18 cellular contexts compared by ENCODE assay signal in genomic region chr9:132199056-132199455, GRCh38. TPM values are rescaled to one million over a fixed set of nuclear protein-coding genes. Genes with fewer than 3 reads are reported as not detected.
A peak's percentile ranks its signal among the peaks of the same experiment; 100 is the strongest.
DNase-seq lines count a peak whose midpoint lies in the region; ATAC-seq and TF ChIP-seq lines count a peak whose summit lies in the region.
"Had no signal": no experiment of that assay in that cellular context is flagged by ENCODE, and none has a peak within 500 bp of the region (broad histone marks: within the 10 kb centered on the region; RNA-seq: fewer than 3 reads in every experiment).

No MANE protein-coding gene starts in this region.

- BruUV-seq in mammary epithelial cell (replicated peaks; lab: Mats Ljungman, UMichigan) (no TSS peak), MCF 10A (replicated peaks; lab: Mats Ljungman, UMichigan) (no TSS peak)

- no peak overlapping the region for H3K27ac Mint-ChIP-seq in MCF 10A (ENCODE audit: low read depth, unreplicated experiment)
- H3K27ac Mint-ChIP-seq: B cell; CD4-positive, CD25-positive, alpha-beta regulatory T cell; CD8-positive, alpha-beta T cell; HFFc6 had no signal

- WGBS in mammary epithelial cell (ENCODE audit: low coverage, missing lambda C conversion rate), result 83% methylated on average over 4 of the region's 4 CpGs

- ATAC-seq in foreskin keratinocyte, result peak; percentile 23
- ATAC-seq: CD8-positive, alpha-beta T cell had no signal

- peaks cover 48% of the 10 kb centered on the region for H3K27me3 Mint-ChIP-seq in MCF 10A (ENCODE audit: insufficient read depth, unreplicated experiment)

- H3K4me3 ChIP-seq in mammary epithelial cell (replicated peaks in 1 of 3; ENCODE audit: insufficient read depth in 1 of 3, low read depth in 2 of 3, low read length in 3 of 3), result no peak overlapping the region
- H3K4me3 ChIP-seq: BLaER1, HAP-1 had no signal

- H3K27ac ChIP-seq in mammary epithelial cell (ENCODE audit: insufficient read depth, low read depth, low read length) (no peak overlapping the region), foreskin keratinocyte (no peak overlapping the region)
- H3K27ac ChIP-seq: 22Rv1, BLaER1, C4-2B had no signal

- no peaks in the 10 kb centered on the region for H3K4me1 ChIP-seq in mammary epithelial cell (ENCODE audit: insufficient read depth, low read length)
- H3K4me1 ChIP-seq in foreskin keratinocyte, result no peaks in the 10 kb centered on the region
- H3K4me1 ChIP-seq: Caco-2, HAP-1 had no signal

- H3K79me2 ChIP-seq in mammary epithelial cell (ENCODE audit: insufficient read depth, low read length), result no peaks in the 10 kb centered on the region

- CTCF ChIA-PET in mammary epithelial cell (lab: Charles Lee; ENCODE audit: low non-redundant PET) (no interaction called here), MCF 10A (lab: Yijun Ruan, JAX) (no interaction called here)

- in situ Hi-C loops in mammary epithelial cell (cut with MboI; ENCODE audit: low sequenced_read_pairs in 2 of 2), result no loop called here

- H3K4me3 Mint-ChIP-seq in MCF 10A (ENCODE audit: unreplicated experiment), result no peak overlapping the region
- H3K4me3 Mint-ChIP-seq: B cell; CD4-positive, CD25-positive, alpha-beta regulatory T cell; CD8-positive, alpha-beta T cell; HFFc6 had no signal

- no peaks in the 10 kb centered on the region for H3K36me3 ChIP-seq in mammary epithelial cell (ENCODE audit: insufficient read depth, low read length)
- H3K36me3 ChIP-seq: HAP-1 had no signal

- no peak overlapping the region for H3K9ac ChIP-seq in mammary epithelial cell (ENCODE audit: insufficient read depth, low read length)
- H3K9ac ChIP-seq: BLaER1 had no signal

- H2AFZ ChIP-seq in mammary epithelial cell (ENCODE audit: low read depth, low read length), result no peak overlapping the region

- dilution Hi-C loops in mammary epithelial cell (cut with HindIII; ENCODE audit: low sequenced_read_pairs), result loop anchor here (5.0 kb wide), 1 partner anchor 38 kb away; no protein-coding TSS in a partner anchor

- POLR2A ChIA-PET in MCF 10A (lab: Yijun Ruan, JAX), result no interaction called here

- H3K9me3 Mint-ChIP-seq in MCF 10A (ENCODE audit: unreplicated experiment), result no peaks in the 10 kb centered on the region
- H3K9me3 Mint-ChIP-seq: CD8-positive, alpha-beta T cell had no signal

- H3K36me3 Mint-ChIP-seq in MCF 10A (ENCODE audit: insufficient read depth, unreplicated experiment), result no peaks in the 10 kb centered on the region
- H3K36me3 Mint-ChIP-seq: CD8-positive, alpha-beta T cell had no signal

- H3K4me2 ChIP-seq in mammary epithelial cell (ENCODE audit: insufficient read depth, low read depth, low read length), result no peak overlapping the region
- H3K4me2 ChIP-seq: BLaER1 had no signal

- no peaks in the 10 kb centered on the region for H3K4me1 Mint-ChIP-seq in MCF 10A (ENCODE audit: insufficient read depth, unreplicated experiment)
- H3K4me1 Mint-ChIP-seq: B cell; CD4-positive, CD25-positive, alpha-beta regulatory T cell had no signal

- TF ChIP-seq CTCF in mammary epithelial cell (conservative IDR thresholded peaks at IDR 0.05 in 1 of 2, IDR thresholded peaks at IDR 0.05 in 1 of 2; ENCODE audit: extremely low read depth in 1 of 2, insufficient read depth in 1 of 2, low read depth in 1 of 2, low read length in 2 of 2) (no peak), MCF 10A (IDR thresholded peaks at IDR 0.05; ENCODE audit: unreplicated experiment) (no peak), foreskin keratinocyte (conservative IDR thresholded peaks at IDR 0.05) (no peak)

- H4K20me1 ChIP-seq in mammary epithelial cell (ENCODE audit: insufficient read depth, low read length), result no peaks in the 10 kb centered on the region

- peak; percentile 36 for DNase-seq in mammary epithelial cell
- no peak for DNase-seq in MCF 10A (ENCODE audit: unreplicated experiment)
- DNase-seq in RPMI7951 (ENCODE audit: low read depth), result peak; percentile 6
- DNase-seq in foreskin keratinocyte, result peak; percentile 42 to 80
- DNase-seq in activated naive CD4-positive, alpha-beta T cell treated with anti-CD3 and anti-CD28 coated beads, Interleukin-2, amount 50 U/mL, for 16 hours, result no peak
- DNase-seq in SIG-M5 (lab: John Stamatoyannopoulos, UW), result no peak
- DNase-seq: Caco-2; CD4-positive, CD25-positive, alpha-beta regulatory T cell; CD8-positive, alpha-beta T cell; DMS153; DMS79; GOT3; HFFc6 had no signal

- H3K9me3 ChIP-seq in mammary epithelial cell (replicated peaks; ENCODE audit: insufficient read depth, low read length), result no peaks in the 10 kb centered on the region
- H3K9me3 ChIP-seq: Caco-2, HAP-1 had no signal

- intact Hi-C loops in mammary epithelial cell (cut with micrococcal nuclease), result no loop called here
- intact Hi-C loops in MCF 10A (cut with micrococcal nuclease), result no loop called here

- no peaks in the 10 kb centered on the region for H3K27me3 ChIP-seq in mammary epithelial cell (ENCODE audit: insufficient read depth, low read length)
- peaks cover 25% of the 10 kb centered on the region for H3K27me3 ChIP-seq in foreskin keratinocyte
- H3K27me3 ChIP-seq: BLaER1 had no signal

RNA-seq across cellular contexts. Expression of gene NTNG2, which starts 37.2 kb away (rescaled TPM):
- total RNA-seq in mammary epithelial cell (1 to 10 TPM; 1.0 to 2.0 TPM), MCF 10A (2022) (0.44 TPM in 1 of 2 replicates, not detected in the other), foreskin keratinocyte (under 0.01 and 0.03 TPM in 2 replicates)
- polyA plus RNA-seq in mammary epithelial cell (0.74 TPM), foreskin keratinocyte (0.06 and 0.16 TPM in 2 replicates)
- not detected for polyA minus RNA-seq in mammary epithelial cell
- total RNA-seq in RPMI7951 (2014; rRNA removed; shearing (Covaris generic)), result 0.36 and 1.6 TPM in 2 replicates
- total RNA-seq: Caco-2 had no signal

Comparison
In these comparisons a context has a peak if more than half of its experiments do, and no peak if none do; other contexts are left out.
1. DNase-seq: peak in mammary epithelial cell (single experiment), RPMI7951 (single experiment) and foreskin keratinocyte (2 of 2); none in MCF 10A (single experiment), activated naive CD4-positive, alpha-beta T cell treated with anti-CD3 and anti-CD28 coated beads, Interleukin-2, amount 50 U/mL, for 16 hours (single experiment) and SIG-M5 (single experiment).